Comparison of ENCODE assay signal across 25 cellular contexts in the genomic region with DNA sequence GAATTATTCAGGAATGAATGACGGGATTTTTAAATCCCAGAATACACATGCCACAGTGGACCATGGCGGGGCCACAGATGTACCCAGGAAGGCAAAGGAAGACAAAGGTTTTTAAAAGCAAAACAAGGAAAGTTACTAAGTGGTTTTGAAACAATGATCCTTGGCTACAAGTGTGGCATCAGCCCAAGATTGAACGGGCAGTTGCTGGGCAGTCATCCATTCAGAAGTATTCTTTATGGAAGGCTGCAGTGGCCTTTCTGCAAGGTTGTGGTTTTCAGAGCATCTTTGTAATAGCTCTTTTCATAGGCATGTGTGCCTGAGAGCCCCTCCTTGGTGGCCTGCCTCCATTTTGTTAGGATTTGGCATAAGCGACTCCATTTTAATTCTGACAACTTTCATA.
"Had no signal": no experiment of that assay in that cellular context is flagged by ENCODE, and none has a peak within 500 bp of the region (broad histone marks: within the 10 kb centered on the region; RNA-seq: fewer than 3 reads in every experiment).

No MANE protein-coding gene starts in this region.

- ATAC-seq: HepG2 had no signal

- DNase-seq: IMR-90, Karpas-422, KG1, MG63, NCI-H1092, NCI-H1105 treated with DMSO at 0.1 percent for 48 hours, NCI-H1417 treated with DMSO at 0.1 percent for 48 hours, NCI-H146, NCI-H1694 treated with DMSO at 0.1 percent for 48 hours, NCI-H1930, NCI-H2081, NCI-H2107, NCI-H2171, NCI-H226, NCI-H446, NCI-H510A, NCI-H524 treated with DMSO at 0.1 percent for 48 hours, NCI-H69, NCI-H774, Right ventricle myocardium superior, RPMI8226, SIG-M5 had no signal

- H3K36me3 ChIP-seq: MG63 had no signal

- H3K4me3 ChIP-seq: MG63, SJSA1, SK-N-MC had no signal

- H3K27me3 ChIP-seq: MG63, SJSA1 had no signal

- H3K27ac ChIP-seq: SJSA1, SK-N-MC had no signal

- H3K9me3 ChIP-seq: MG63, SJSA1 had no signal
